Comparison of ENCODE assay signal across 1 cellular context in genomic region chr1:23591460-23592208, GRCh38.
TF ChIP-seq lines count a peak whose summit lies in the region.

No MANE protein-coding gene starts in this region.

TF ChIP-seq in K562, 482 proteins besides CTCF, POLR2A, EP300 and RAD21 (continued from another document):
- TF ChIP-seq ZNF766 (CRISPR knock-in tag; conservative IDR thresholded peaks at IDR 0.05), result no peak
- peak; percentile 34; the same call in 1 of the 2 replicates for TF ChIP-seq ATF3 (IDR thresholded peaks at IDR 0.05)
- TF ChIP-seq ATF3 (CRISPR knock-in tag; conservative IDR thresholded peaks at IDR 0.05), result no peak
